ENCODE assay signal across 8 cellular contexts in genomic region chr6:149233056-149233715, GRCh38.
A peak's percentile ranks its signal among the peaks of the same experiment; 100 is the strongest.
DNase-seq lines count a peak whose midpoint lies in the region; ATAC-seq lines count a peak whose summit lies in the region.

No MANE protein-coding gene starts in this region.

- no peak for ATAC-seq in GM19455 (IDR thresholded peaks at IDR 0.05; ENCODE audit: unreplicated experiment)
- ATAC-seq in HG02610 (IDR thresholded peaks at IDR 0.05; ENCODE audit: unreplicated experiment) = no peak

- DNase-seq in NCI-H1417 (lab: John Stamatoyannopoulos, UW) (peak in 2 of 3 experiments; percentile 14 to 54), NCI-H1417 treated with DMSO at 0.1 percent for 48 hours (lab: John Stamatoyannopoulos, UW) (no peak), ecto neural progenitor cell (ENCODE audit: low spot score) (no peak)
- DNase-seq in activated CD4-positive, alpha-beta T cell treated with anti-CD3 and anti-CD28 coated beads for 4 hours = peak; percentile 50 to 53
- DNase-seq in effector CD4-positive, alpha-beta T cell = peak; percentile 26
- DNase-seq in stimulated activated CD4-positive, alpha-beta T cell treated with anti-CD3 and anti-CD28 coated beads, Interleukin-12 subunit alpha, Interleukin-12 subunit beta, amount 100 ng/mL, for 4 hours = peak; percentile 16

Comparison
In these comparisons a context has a peak if more than half of its experiments do, and no peak if none do; other contexts are left out.
1. DNase-seq: peak in NCI-H1417 (2 of 3), activated CD4-positive, alpha-beta T cell treated with anti-CD3 and anti-CD28 coated beads for 4 hours (2 of 2), effector CD4-positive, alpha-beta T cell (single experiment) and stimulated activated CD4-positive, alpha-beta T cell treated with anti-CD3 and anti-CD28 coated beads, Interleukin-12 subunit alpha, Interleukin-12 subunit beta, amount 100 ng/mL, for 4 hours (single experiment); none in NCI-H1417 treated with DMSO at 0.1 percent for 48 hours (single experiment) and ecto neural progenitor cell (single experiment).